Comparison of ENCODE assay signal across 27 cellular contexts in the genomic region with DNA sequence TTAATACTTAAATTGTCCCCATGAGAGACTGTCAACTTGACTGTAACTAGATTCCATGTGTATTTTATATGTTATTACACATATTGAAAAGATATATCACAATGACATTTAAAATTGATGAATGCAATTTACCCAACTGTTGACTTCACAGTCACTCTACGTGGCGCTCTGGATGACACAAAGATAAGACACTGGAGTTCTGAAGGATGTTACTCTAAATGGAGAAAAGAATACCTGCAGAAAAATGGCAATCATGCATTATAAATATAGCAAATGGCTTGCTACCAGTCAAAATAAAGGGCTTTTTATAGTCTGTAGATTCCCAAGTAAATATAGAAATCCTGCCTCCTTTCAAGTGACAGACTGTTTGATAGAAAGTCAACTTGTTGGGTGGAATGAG.
"Had no signal": no experiment of that assay in that cellular context is flagged by ENCODE, and none has a peak within 500 bp of the region (broad histone marks: within the 10 kb centered on the region; RNA-seq: fewer than 3 reads in every experiment).

No MANE protein-coding gene starts in this region.

- H3K27ac ChIP-seq: esophagus squamous epithelium, lower lobe of right lung, neural progenitor cell, parathyroid adenoma, prostate gland, right atrium auricular region, testis, upper lobe of left lung had no signal

- H3K4me3 Mint-ChIP-seq: dendritic cell treated with granulocyte-macrophage colony-stimulating factor and Interleukin-4, amounts not matched to agents 40 ng/mL and 50 ng/mL, for 4 days; immature natural killer cell; naive B cell; natural killer cell treated with Interleukin-12 subunit alpha and Interleukin-12 subunit beta and Interleukin-15 and Interleukin-18, amount 100 ng/mL, for 72 hours; neural progenitor cell; stimulated activated effector memory CD8-positive, alpha-beta T cell treated with anti-CD3 and anti-CD28 coated beads, Interleukin-12 subunit alpha, Interleukin-12 subunit beta, amount 100 ng/mL, for 72 hours had no signal

- H3K9me3 Mint-ChIP-seq: dendritic cell treated with granulocyte-macrophage colony-stimulating factor and Interleukin-4, amounts not matched to agents 40 ng/mL and 50 ng/mL, for 4 days; immature natural killer cell; naive B cell; natural killer cell treated with Interleukin-12 subunit alpha and Interleukin-12 subunit beta and Interleukin-15 and Interleukin-18, amount 100 ng/mL, for 72 hours; stimulated activated effector memory CD8-positive, alpha-beta T cell treated with anti-CD3 and anti-CD28 coated beads, Interleukin-12 subunit alpha, Interleukin-12 subunit beta, amount 100 ng/mL, for 72 hours had no signal

- H3K9me3 ChIP-seq: esophagus squamous epithelium, lower lobe of right lung, prostate gland, right atrium auricular region, testis, tibial artery, upper lobe of left lung had no signal

- H3K27me3 ChIP-seq: esophagus squamous epithelium, neural progenitor cell, right atrium auricular region, testis, tibial artery, upper lobe of left lung had no signal

- DNase-seq: effector CD8-positive, alpha-beta T cell; esophagus squamous epithelium; foreskin melanocyte; hypothalamus; immature natural killer cell; islet precursor cell; kidney glomerular epithelial cell; left ventricle myocardium superior; lower lobe of right lung; naive B cell; stimulated activated CD4-positive, alpha-beta T cell treated with anti-CD3 and anti-CD28 coated beads, Interleukin-12 subunit alpha, Interleukin-12 subunit beta, amount 100 ng/mL, for 4 hours; stimulated activated CD4-positive, alpha-beta T cell treated with anti-CD3 and anti-CD28 coated beads, Interleukin-2, amount 100 ng/mL, for 24 hours; stimulated activated CD4-positive, alpha-beta T cell treated with anti-CD3 and anti-CD28 coated beads, Interleukin-4, amount 100 ng/mL, for 24 hours; stimulated activated naive CD8-positive, alpha-beta T cell treated with anti-CD3 and anti-CD28 coated beads, Interleukin-15, Interleukin-2, amounts not matched to agents 100 U/mL and 50 U/mL, for 24 hours; substantia nigra; testis; tibial artery; upper lobe of left lung had no signal

- H3K27me3 Mint-ChIP-seq: natural killer cell treated with Interleukin-12 subunit alpha and Interleukin-12 subunit beta and Interleukin-15 and Interleukin-18, amount 100 ng/mL, for 72 hours had no signal

- H3K36me3 Mint-ChIP-seq: naive B cell; natural killer cell treated with Interleukin-12 subunit alpha and Interleukin-12 subunit beta and Interleukin-15 and Interleukin-18, amount 100 ng/mL, for 72 hours; neural progenitor cell; stimulated activated effector memory CD8-positive, alpha-beta T cell treated with anti-CD3 and anti-CD28 coated beads, Interleukin-12 subunit alpha, Interleukin-12 subunit beta, amount 100 ng/mL, for 72 hours had no signal

- ATAC-seq: lower lobe of right lung; natural killer cell treated with Interleukin-12 subunit alpha and Interleukin-12 subunit beta and Interleukin-15 and Interleukin-18, amount 100 ng/mL, for 72 hours; sciatic nerve; stimulated activated effector memory CD8-positive, alpha-beta T cell treated with anti-CD3 and anti-CD28 coated beads, Interleukin-12 subunit alpha, Interleukin-12 subunit beta, amount 100 ng/mL, for 72 hours; stimulated activated naive CD8-positive, alpha-beta T cell treated with anti-CD3 and anti-CD28 coated beads, Interleukin-15, Interleukin-2, amounts not matched to agents 100 U/mL and 50 U/mL, for 24 hours had no signal

- H3K36me3 ChIP-seq: esophagus squamous epithelium, lower lobe of right lung, neural progenitor cell, prostate gland, right atrium auricular region, tibial artery, upper lobe of left lung had no signal

- H3K4me1 ChIP-seq: neural progenitor cell, parathyroid adenoma, prostate gland, upper lobe of left lung had no signal

- H3K9ac ChIP-seq: neural progenitor cell, parathyroid adenoma had no signal

- H3K27ac Mint-ChIP-seq: dendritic cell treated with granulocyte-macrophage colony-stimulating factor and Interleukin-4, amounts not matched to agents 40 ng/mL and 50 ng/mL, for 4 days; neural progenitor cell; stimulated activated effector memory CD8-positive, alpha-beta T cell treated with anti-CD3 and anti-CD28 coated beads, Interleukin-12 subunit alpha, Interleukin-12 subunit beta, amount 100 ng/mL, for 72 hours had no signal

- H3K4me3 ChIP-seq: esophagus squamous epithelium, lower lobe of right lung, neural progenitor cell, prostate gland, right atrium auricular region, smooth muscle cell, testis, tibial artery, upper lobe of left lung had no signal
